Comparison of ENCODE assay signal across 1 cellular context in genomic region chr2:208363485-208363884, GRCh38.
TF ChIP-seq lines count a peak whose summit lies in the region.

No MANE protein-coding gene starts in this region.

TF ChIP-seq in K562, 482 proteins besides CTCF, POLR2A, EP300 and RAD21 (continued from another document):
- no peak for TF ChIP-seq REST (CRISPR knock-in tag; IDR thresholded peaks at IDR 0.05; ENCODE audit: low read depth)
- no peak for TF ChIP-seq ZC3H11A (IDR thresholded peaks at IDR 0.05; ENCODE audit: low read depth, low read length)
- peak; percentile 84; the same call in 1 of the 2 replicates for TF ChIP-seq SMARCE1 (IDR thresholded peaks at IDR 0.05)
- TF ChIP-seq ARID1B (IDR thresholded peaks at IDR 0.05) = peak; percentile 69
- TF ChIP-seq ZNF146 (CRISPR knock-in tag; IDR thresholded peaks at IDR 0.05; ENCODE audit: unreplicated experiment) = no peak
- TF ChIP-seq MEIS2 (IDR thresholded peaks at IDR 0.05; ENCODE audit: partially characterized antibody) = peak; percentile 62
- no peak for TF ChIP-seq BRD4 (IDR thresholded peaks at IDR 0.05)
- no peak for TF ChIP-seq NR0B1 (IDR thresholded peaks at IDR 0.05; ENCODE audit: partially characterized antibody)
- TF ChIP-seq BCOR (IDR thresholded peaks at IDR 0.05) = no peak
- no peak for TF ChIP-seq ZBTB7A (IDR thresholded peaks at IDR 0.05; ENCODE audit: borderline replicate concordance, control insufficient read depth, low read depth, low read length)
- no peak for TF ChIP-seq ZNF644 (tag; IDR thresholded peaks at IDR 0.05; ENCODE audit: low read depth)
- TF ChIP-seq RBBP5 (IDR thresholded peaks at IDR 0.05; ENCODE audit: borderline replicate concordance, insufficient read depth, low read length, poor library complexity, severe bottlenecking) = no peak
